ENCODE assay signal across 21 cellular contexts in the genomic region with DNA sequence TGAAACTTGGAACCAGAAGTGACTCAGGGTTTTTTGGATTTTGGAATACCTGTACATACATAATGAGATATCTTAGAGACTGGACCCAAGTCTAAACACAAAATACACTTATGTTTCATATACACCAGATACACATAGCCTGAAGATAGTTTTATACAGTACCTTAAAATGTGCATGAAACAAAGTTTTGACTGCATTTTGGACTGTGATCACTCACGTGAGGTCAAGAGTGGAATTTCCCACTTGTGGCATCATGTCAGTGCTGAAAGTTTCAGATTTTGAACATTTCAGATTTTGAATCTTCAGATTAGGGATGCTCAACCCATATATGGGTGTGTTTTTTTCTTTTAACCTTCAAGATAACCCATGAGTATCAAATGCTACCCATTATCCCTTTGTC.
"Had no signal": no experiment of that assay in that cellular context is flagged by ENCODE, and none has a peak within 500 bp of the region (broad histone marks: within the 10 kb centered on the region; RNA-seq: fewer than 3 reads in every experiment).

No MANE protein-coding gene starts in this region.

- H3K27me3 ChIP-seq: esophagus squamous epithelium, gastrocnemius medialis, ovary, right atrium auricular region, spleen, stomach, suprapubic skin, vagina had no signal

- H3K27me3 Mint-ChIP-seq: activated naive CD8-positive, alpha-beta T cell treated with anti-CD3 and anti-CD28 coated beads, Interleukin-2, amount 10 ng/mL, durations not matched to agents 7 days and 5 days; naive thymus-derived CD8-positive, alpha-beta T cell had no signal

- ATAC-seq: gastrocnemius medialis; naive thymus-derived CD8-positive, alpha-beta T cell; psoas muscle had no signal

- H3K27ac Mint-ChIP-seq: activated naive CD4-positive, alpha-beta T cell treated with anti-CD3 and anti-CD28 coated beads for 36 hours; activated naive CD8-positive, alpha-beta T cell treated with anti-CD3 and anti-CD28 coated beads, Interleukin-2, amount 10 ng/mL, durations not matched to agents 7 days and 5 days; T-helper 2 cell treated with Interferon-gamma antibody and Interleukin-4, amounts not matched to agents 5 μg/mL and 100 μg/mL, for 36 hours had no signal

- H3K36me3 ChIP-seq: gastrocnemius medialis, ovary, right atrium auricular region, suprapubic skin, vagina had no signal

- H3K9me3 ChIP-seq: esophagus squamous epithelium, gastrocnemius medialis, left ventricle myocardium inferior, ovary, psoas muscle, right atrium auricular region, spleen, stomach, suprapubic skin, vagina had no signal

- H3K9me3 Mint-ChIP-seq: activated naive CD4-positive, alpha-beta T cell treated with anti-CD3 and anti-CD28 coated beads for 36 hours; activated naive CD8-positive, alpha-beta T cell treated with anti-CD3 and anti-CD28 coated beads, Interleukin-2, amount 10 ng/mL, durations not matched to agents 7 days and 5 days; naive thymus-derived CD8-positive, alpha-beta T cell; T-helper 2 cell treated with Interferon-gamma antibody and Interleukin-4, amounts not matched to agents 5 μg/mL and 100 μg/mL, for 36 hours had no signal

- H3K27ac ChIP-seq: coronary artery, esophagus squamous epithelium, gastrocnemius medialis, left ventricle myocardium inferior, ovary, psoas muscle, right atrium auricular region, spleen, stomach, suprapubic skin, vagina, VCaP had no signal

- H3K4me3 Mint-ChIP-seq: activated naive CD4-positive, alpha-beta T cell treated with anti-CD3 and anti-CD28 coated beads for 36 hours; activated naive CD8-positive, alpha-beta T cell treated with anti-CD3 and anti-CD28 coated beads, Interleukin-2, amount 10 ng/mL, durations not matched to agents 7 days and 5 days; T-helper 2 cell treated with Interferon-gamma antibody and Interleukin-4, amounts not matched to agents 5 μg/mL and 100 μg/mL, for 36 hours had no signal

- DNase-seq: activated CD4-positive, alpha-beta T cell treated with anti-CD3 and anti-CD28 coated beads, Interleukin-2, amount 50 U/mL, for 4 hours; activated effector memory CD4-positive, alpha-beta T cell treated with Interleukin-2 at 50 U/mL for 16 hours; activated naive CD4-positive, alpha-beta T cell treated with anti-CD3 and anti-CD28 coated beads for 36 hours; activated naive CD8-positive, alpha-beta T cell treated with anti-CD3 and anti-CD28 coated beads, Interleukin-2, amount 10 ng/mL, durations not matched to agents 7 days and 5 days; amniotic stem cell; esophagus squamous epithelium; gastrocnemius medialis; hypothalamus; left ventricle myocardium inferior; naive thymus-derived CD8-positive, alpha-beta T cell; ovary; psoas muscle; spleen; stimulated activated CD4-positive, alpha-beta T cell treated with anti-CD3 and anti-CD28 coated beads, Interleukin-4, amount 100 ng/mL, for 24 hours had no signal

- H3K4me3 ChIP-seq: coronary artery, esophagus squamous epithelium, gastrocnemius medialis, left ventricle myocardium inferior, ovary, psoas muscle, right atrium auricular region, spleen, stomach, suprapubic skin, vagina had no signal
